ENCODE assay signal across 25 cellular contexts in the genomic region with DNA sequence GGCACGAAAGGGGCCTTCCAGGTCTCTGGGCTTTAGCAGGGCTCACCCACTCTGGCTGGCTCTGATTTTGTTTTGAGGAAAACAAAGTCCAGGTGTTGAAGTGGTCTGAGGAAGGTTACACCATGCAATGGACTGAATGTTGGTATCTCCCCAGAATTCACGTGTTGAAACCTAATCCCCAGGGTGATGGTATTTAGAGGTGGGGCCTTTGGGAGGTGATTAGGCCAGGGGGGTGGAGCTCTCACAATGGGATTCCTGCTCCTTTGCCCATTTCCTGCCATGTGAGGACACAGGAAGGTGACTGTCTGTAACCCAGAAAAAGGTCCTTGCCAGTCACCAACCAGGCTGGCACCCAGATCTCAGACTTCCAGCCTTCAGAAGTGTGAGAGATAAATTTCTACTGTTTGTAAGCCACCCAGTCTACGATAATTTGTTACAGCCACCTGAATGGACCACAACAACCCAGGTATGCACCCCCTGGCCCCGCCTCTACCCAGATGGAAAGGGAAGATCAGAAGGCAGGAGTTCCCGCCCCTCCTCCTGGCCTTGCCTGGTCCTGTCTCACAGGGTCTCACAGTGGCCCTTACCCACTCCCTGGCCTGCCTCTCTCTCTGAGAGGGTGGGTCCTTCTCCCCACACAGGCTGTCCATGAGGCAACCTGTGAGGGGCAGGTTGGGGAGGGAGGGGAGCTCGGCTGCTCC. TPM values are rescaled to one million over a fixed set of nuclear protein-coding genes. Genes with fewer than 3 reads are reported as not detected.
A peak's percentile ranks its signal among the peaks of the same experiment; 100 is the strongest.
DNase-seq lines count a peak whose midpoint lies in the region; ATAC-seq, FAIRE-seq and TF ChIP-seq lines count a peak whose summit lies in the region.
"Had no signal": no experiment of that assay in that cellular context is flagged by ENCODE, and none has a peak within 500 bp of the region (broad histone marks: within the 10 kb centered on the region; RNA-seq: fewer than 3 reads in every experiment).

No MANE protein-coding gene starts in this region.

- H3K9me3 ChIP-seq in endothelial cell of umbilical vein (replicated peaks; ENCODE audit: control insufficient read depth, insufficient read depth, low read length) (no peaks in the 10 kb centered on the region), neutrophil (no peaks in the 10 kb centered on the region)
- H3K9me3 ChIP-seq: lower lobe of right lung had no signal

- TF ChIP-seq CTCF in endothelial cell of umbilical vein (IDR thresholded peaks at IDR 0.05; ENCODE audit: extremely low read depth in 1 of 2, insufficient read depth in 1 of 2, low read depth in 1 of 2, low read length in 2 of 2) (no peak), neutrophil (IDR thresholded peaks at IDR 0.05) (no peak)

- H3K4me1 ChIP-seq in endothelial cell of umbilical vein (ENCODE audit: control insufficient read depth, extremely low read depth, insufficient read depth, low read length), result peaks cover 14% of the 10 kb centered on the region
- peaks cover 43 to 51% of the 10 kb centered on the region in 2 experiments for H3K4me1 ChIP-seq in neutrophil (ENCODE audit: control insufficient read depth in 1 of 2, insufficient read depth in 1 of 2, low read depth in 1 of 2, low read length in 1 of 2)

- H4K20me1 ChIP-seq in endothelial cell of umbilical vein (replicated peaks; ENCODE audit: control insufficient read depth, extremely low read depth, insufficient read depth, low read length), result no peaks in the 10 kb centered on the region

- DNase-seq in NCI-H82 (lab: John Stamatoyannopoulos, UW) (peak; percentile 62), NCI-H82 treated with DMSO at 0.1 percent for 48 hours (lab: John Stamatoyannopoulos, UW; ENCODE audit: unreplicated experiment) (no peak), M059J (ENCODE audit: low read depth) (peak; percentile 58), endothelial cell of umbilical vein (ENCODE audit: low read depth, low spot score) (no peak), SK-N-DZ (ENCODE audit: low spot score) (no peak), midbrain (lab: John Stamatoyannopoulos, UW) (no peak)
- DNase-seq: 8988T; activated CD4-positive, alpha-beta T cell treated with anti-CD3 and anti-CD28 coated beads for 48 hours; activated CD8-positive, alpha-beta memory T cell treated with anti-CD3 and anti-CD28 coated beads, Interleukin-2, amount 50 U/mL, for 48 hours; activated gamma-delta T cell; amygdala; central memory CD4-positive, alpha-beta T cell; glutamatergic neuron; HCEC 1CT; immature natural killer cell; lower lobe of right lung; NCI-H2107; NCI-H524; occipital lobe; retina; SHP77; stimulated activated CD4-positive, alpha-beta T cell treated with anti-CD3 and anti-CD28 coated beads, Interleukin-4, amount 100 ng/mL, for 24 hours; T-helper 1 cell had no signal

- H3K9ac ChIP-seq in endothelial cell of umbilical vein (replicated peaks; ENCODE audit: extremely low read depth, insufficient read depth, low read length), result no peak overlapping the region

- intact Hi-C loops in endothelial cell of umbilical vein (cut with micrococcal nuclease), result no loop called here

- H3K4me2 ChIP-seq in endothelial cell of umbilical vein (ENCODE audit: insufficient read depth, low read length), result no peak overlapping the region

- dilution Hi-C loops in endothelial cell of umbilical vein (cut with MboI; ENCODE audit: extremely low pct_ligation_motif_present, low sequenced_read_pairs), result no loop called here

- peak; percentile 48 for FAIRE-seq in endothelial cell of umbilical vein (lab: Jason Lieb, UNC)

- H3K79me2 ChIP-seq in endothelial cell of umbilical vein (ENCODE audit: control insufficient read depth, insufficient read depth, low read length), result no peaks in the 10 kb centered on the region

- H2AFZ ChIP-seq in endothelial cell of umbilical vein (ENCODE audit: low read depth, low read length), result no peak overlapping the region

- no peaks in the 10 kb centered on the region for H3K27me3 ChIP-seq in endothelial cell of umbilical vein (ENCODE audit: control insufficient read depth in 2 of 2, insufficient read depth in 2 of 2, low read length in 2 of 2)
- H3K27me3 ChIP-seq in neutrophil, result no peaks in the 10 kb centered on the region

- no TSS peak for BruUV-seq in endothelial cell of umbilical vein (replicated peaks; lab: Mats Ljungman, UMichigan)

- H3K36me3 ChIP-seq in endothelial cell of umbilical vein (ENCODE audit: control insufficient read depth in 2 of 2, extremely low read depth in 1 of 2, insufficient read depth in 2 of 2, low read length in 2 of 2) (no peaks in the 10 kb centered on the region), neutrophil (peaks cover 29% of the 10 kb centered on the region)

- no peak for ATAC-seq in HG02798 (IDR thresholded peaks at IDR 0.05; ENCODE audit: poor library complexity, unreplicated experiment)
- ATAC-seq: lower lobe of right lung had no signal

- CTCF ChIA-PET in endothelial cell of umbilical vein (lab: Charles Lee), result interaction anchor here (0.8 to 6.7 kb wide), 3 partner anchors 57 to 96 kb away, joined by 3 to 87 read pairs (median 4); no protein-coding TSS in a partner anchor

- TF ChIP-seq POLR2A in endothelial cell of umbilical vein (IDR thresholded peaks at IDR 0.05; ENCODE audit: low read depth, low read length), result no peak

- no peak overlapping the region for H3K4me3 ChIP-seq in endothelial cell of umbilical vein (replicated peaks in 1 of 3; ENCODE audit: insufficient read depth in 1 of 3, low read depth in 1 of 3, low read length in 3 of 3)
- H3K4me3 ChIP-seq in neutrophil (ENCODE audit: low read depth in 1 of 2, low read length in 1 of 2), result no peak overlapping the region
- H3K4me3 ChIP-seq: lower lobe of right lung had no signal

- H3K9me1 ChIP-seq in endothelial cell of umbilical vein (replicated peaks; ENCODE audit: control insufficient read depth, extremely low read depth, insufficient read depth, low read length), result no peaks in the 10 kb centered on the region

- H3K27ac ChIP-seq in endothelial cell of umbilical vein (ENCODE audit: insufficient read depth, low read depth, low read length) (peak overlapping the region; percentile 4), neutrophil (peak overlapping the region; percentile 75)
- H3K27ac ChIP-seq: lower lobe of right lung had no signal

- POLR2A ChIA-PET in endothelial cell of umbilical vein (lab: Charles Lee), result interaction anchor here (1.3 kb wide), 1 partner anchor 79 kb away, joined by 3 read pairs; the partner anchor contains the start of gene UBB

TF ChIP-seq in endothelial cell of umbilical vein, 7 proteins besides CTCF, POLR2A, EP300 and RAD21:
- TF ChIP-seq FOS (IDR thresholded peaks at IDR 0.05; ENCODE audit: borderline replicate concordance, insufficient read depth, low read length), result no peak
- no peak for TF ChIP-seq JUN (IDR thresholded peaks at IDR 0.05; ENCODE audit: borderline replicate concordance, insufficient read depth, insufficient read length, low read depth)
- TF ChIP-seq MYC (IDR thresholded peaks at IDR 0.05; ENCODE audit: low read depth, low read length), result no peak
- no peak for TF ChIP-seq GATA2 (IDR thresholded peaks at IDR 0.05; ENCODE audit: insufficient read depth, insufficient read length, low read depth, low read length)
- TF ChIP-seq EZH2 (IDR thresholded peaks at IDR 0.05; ENCODE audit: borderline replicate concordance, low read depth, low read length, severe bottlenecking), result no peak
- no peak for TF ChIP-seq POLR2AphosphoS5 (IDR thresholded peaks at IDR 0.05; ENCODE audit: insufficient read depth, low read depth, low read length)
- TF ChIP-seq, protein P1, sequence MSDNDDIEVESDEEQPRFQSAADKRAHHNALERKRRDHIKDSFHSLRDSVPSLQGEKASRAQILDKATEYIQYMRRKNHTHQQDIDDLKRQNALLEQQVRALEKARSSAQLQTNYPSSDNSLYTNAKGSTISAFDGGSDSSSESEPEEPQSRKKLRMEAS (IDR thresholded peaks at IDR 0.05; ENCODE audit: insufficient read depth, insufficient read length), result no peak

RNA-seq across cellular contexts. Expression of gene LRRC75A, which starts 32.0 kb away (rescaled TPM):
- total RNA-seq in M059J (2014; rRNA removed; shearing (Covaris generic)), result 1.1 and 1.6 TPM in 2 replicates
- 2.9 and 3.7 TPM in 2 replicates for total RNA-seq in endothelial cell of umbilical vein
- 6.1 and 8.1 TPM in 2 replicates for polyA plus RNA-seq in endothelial cell of umbilical vein
- 4.3 and 5.4 TPM in 2 replicates for polyA plus RNA-seq in endothelial cell of umbilical vein (2011; cell fraction: cytosol; rRNA removed)
- 5.9 and 6.9 TPM in 2 replicates for polyA plus RNA-seq in endothelial cell of umbilical vein (2011; cell fraction: nucleus; rRNA removed)
- 1.5 and 3.1 TPM in 2 replicates for polyA plus RNA-seq in endothelial cell of umbilical vein (2012)
- 4.6 and 5.7 TPM in 2 replicates for polyA minus RNA-seq in endothelial cell of umbilical vein
- polyA minus RNA-seq in endothelial cell of umbilical vein (2011; cell fraction: cytosol; rRNA and poly(A)+ RNA removed), result 0.92 TPM
- polyA minus RNA-seq in endothelial cell of umbilical vein (2011; cell fraction: nucleus; rRNA and poly(A)+ RNA removed), result 3.8 and 7.3 TPM in 2 replicates
- 1.5 and 2.3 TPM in 2 replicates for polyA plus RNA-seq in SK-N-DZ (2014; cell fraction: cytosol; rRNA removed)
- polyA plus RNA-seq in SK-N-DZ (2014; cell fraction: nucleus; rRNA removed), result 1.9 and 3.0 TPM in 2 replicates

RNA-seq across cellular contexts. Expression of gene TRPV2, which starts 44.6 kb away (rescaled TPM):
- 2.5 and 4.1 TPM in 2 replicates for total RNA-seq in M059J (2014; rRNA removed; shearing (Covaris generic))
- 6.7 and 10.6 TPM in 2 replicates for total RNA-seq in endothelial cell of umbilical vein
- polyA plus RNA-seq in endothelial cell of umbilical vein, result 3.3 and 4.2 TPM in 2 replicates
- polyA plus RNA-seq in endothelial cell of umbilical vein (2011; cell fraction: cytosol; rRNA removed), result 3.5 and 4.2 TPM in 2 replicates
- 4.1 and 5.2 TPM in 2 replicates for polyA plus RNA-seq in endothelial cell of umbilical vein (2011; cell fraction: nucleus; rRNA removed)
- polyA plus RNA-seq in endothelial cell of umbilical vein (2012), result 19.7 and 28.7 TPM in 2 replicates
- 4.2 and 6.1 TPM in 2 replicates for polyA minus RNA-seq in endothelial cell of umbilical vein
- not detected for polyA minus RNA-seq in endothelial cell of umbilical vein (2011; cell fraction: cytosol; rRNA and poly(A)+ RNA removed)
- polyA minus RNA-seq in endothelial cell of umbilical vein (2011; cell fraction: nucleus; rRNA and poly(A)+ RNA removed), result 1.3 and 1.5 TPM in 2 replicates
- polyA plus RNA-seq in SK-N-DZ (2014; cell fraction: cytosol; rRNA removed), result 1.1 and 2.8 TPM in 2 replicates
- polyA plus RNA-seq in SK-N-DZ (2014; cell fraction: nucleus; rRNA removed), result 1.2 and 2.4 TPM in 2 replicates

Comparison
In these comparisons a context has a peak if more than half of its experiments do, and no peak if none do; other contexts are left out.
1. DNase-seq: peak in NCI-H82 (single experiment) and M059J (single experiment); none in NCI-H82 treated with DMSO at 0.1 percent for 48 hours (single experiment), endothelial cell of umbilical vein (single experiment), SK-N-DZ (single experiment) and midbrain (single experiment).